1 cellular context compared by ENCODE assay signal in genomic region chr14:24428628-24429394, GRCh38.
TF ChIP-seq lines count a peak whose summit lies in the region.

No MANE protein-coding gene starts in this region.

TF ChIP-seq in GM23338, 12 proteins besides CTCF, POLR2A, EP300 and RAD21 (continued from another document):
- TF ChIP-seq ZNF462 (CRISPR knock-in tag; IDR thresholded peaks at IDR 0.05) (no peak), ETS1 (IDR thresholded peaks at IDR 0.05) (no peak), CREB1 (CRISPR knock-in tag; IDR thresholded peaks at IDR 0.05; ENCODE audit: low read depth) (no peak), EZH2phosphoT487 (IDR thresholded peaks at IDR 0.05; ENCODE audit: unreplicated experiment) (no peak), ZNF331 (CRISPR knock-in tag; IDR thresholded peaks at IDR 0.05; ENCODE audit: low read depth) (no peak)
- TF ChIP-seq, protein P1, sequence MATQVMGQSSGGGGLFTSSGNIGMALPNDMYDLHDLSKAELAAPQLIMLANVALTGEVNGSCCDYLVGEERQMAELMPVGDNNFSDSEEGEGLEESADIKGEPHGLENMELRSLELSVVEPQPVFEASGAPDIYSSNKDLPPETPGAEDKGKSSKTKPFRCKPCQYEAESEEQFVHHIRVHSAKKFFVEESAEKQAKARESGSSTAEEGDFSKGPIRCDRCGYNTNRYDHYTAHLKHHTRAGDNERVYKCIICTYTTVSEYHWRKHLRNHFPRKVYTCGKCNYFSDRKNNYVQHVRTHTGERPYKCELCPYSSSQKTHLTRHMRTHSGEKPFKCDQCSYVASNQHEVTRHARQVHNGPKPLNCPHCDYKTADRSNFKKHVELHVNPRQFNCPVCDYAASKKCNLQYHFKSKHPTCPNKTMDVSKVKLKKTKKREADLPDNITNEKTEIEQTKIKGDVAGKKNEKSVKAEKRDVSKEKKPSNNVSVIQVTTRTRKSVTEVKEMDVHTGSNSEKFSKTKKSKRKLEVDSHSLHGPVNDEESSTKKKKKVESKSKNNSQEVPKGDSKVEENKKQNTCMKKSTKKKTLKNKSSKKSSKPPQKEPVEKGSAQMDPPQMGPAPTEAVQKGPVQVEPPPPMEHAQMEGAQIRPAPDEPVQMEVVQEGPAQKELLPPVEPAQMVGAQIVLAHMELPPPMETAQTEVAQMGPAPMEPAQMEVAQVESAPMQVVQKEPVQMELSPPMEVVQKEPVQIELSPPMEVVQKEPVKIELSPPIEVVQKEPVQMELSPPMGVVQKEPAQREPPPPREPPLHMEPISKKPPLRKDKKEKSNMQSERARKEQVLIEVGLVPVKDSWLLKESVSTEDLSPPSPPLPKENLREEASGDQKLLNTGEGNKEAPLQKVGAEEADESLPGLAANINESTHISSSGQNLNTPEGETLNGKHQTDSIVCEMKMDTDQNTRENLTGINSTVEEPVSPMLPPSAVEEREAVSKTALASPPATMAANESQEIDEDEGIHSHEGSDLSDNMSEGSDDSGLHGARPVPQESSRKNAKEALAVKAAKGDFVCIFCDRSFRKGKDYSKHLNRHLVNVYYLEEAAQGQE (IDR thresholded peaks at IDR 0.05; ENCODE audit: unreplicated experiment), result no peak
TF ChIP-seq in GM23338: peak in this region for 0.
